ENCODE assay signal across 10 cellular contexts in genomic region chr20:17612287-17612974, GRCh38. TPM values are rescaled to one million over a fixed set of nuclear protein-coding genes. Genes with fewer than 3 reads are reported as not detected.
A peak's percentile ranks its signal among the peaks of the same experiment; 100 is the strongest.
DNase-seq lines count a peak whose midpoint lies in the region; ATAC-seq, FAIRE-seq and TF ChIP-seq lines count a peak whose summit lies in the region.
"Had no signal": no experiment of that assay in that cellular context is flagged by ENCODE, and none has a peak within 500 bp of the region (broad histone marks: within the 10 kb centered on the region; RNA-seq: fewer than 3 reads in every experiment).

No MANE protein-coding gene starts in this region.

- peaks cover 9 to 76% (median 30%) of the 10 kb centered on the region in 11 experiments; a peak in 16 of 22 replicates for H4K20me1 ChIP-seq in BLaER1 treated with 17β-estradiol and CSF1 and Interleukin-3, amounts not matched to agents 10 nM and 100 nM

- peaks cover 0 to 20% (median 10%) of the 10 kb centered on the region in 11 experiments; a peak in 10 of 22 replicates for H3K36me3 ChIP-seq in BLaER1 treated with 17β-estradiol and CSF1 and Interleukin-3, amounts not matched to agents 10 nM and 100 nM
- H3K36me3 ChIP-seq in mucosa of descending colon (ENCODE audit: low read depth) (peaks cover 3% of the 10 kb centered on the region), aorta (ENCODE audit: control insufficient read depth in 1 of 2, insufficient read depth in 2 of 2, low read length in 1 of 2) (peaks cover 0 to 2% of the 10 kb centered on the region in 2 donors)

- H3K4me2 ChIP-seq in BLaER1 treated with 17β-estradiol and CSF1 and Interleukin-3, amounts not matched to agents 10 nM and 100 nM, result peak overlapping the region; percentile 85 to 100 (median 96)

- H3K4me3 Mint-ChIP-seq in T-cell, result peak overlapping the region; percentile 32 to 71 (median 71)

- peak; percentile 26 to 69 (median 46) for ATAC-seq in T-cell (replicated peaks in 1 of 4)
- ATAC-seq in mucosa of descending colon, result peak; percentile 18
- ATAC-seq in aorta (ENCODE audit: low FRiP score), result peak; percentile 30
- ATAC-seq in GM19467 (IDR thresholded peaks at IDR 0.05; ENCODE audit: unreplicated experiment), result no peak

- H3K36me3 Mint-ChIP-seq in T-cell, result peaks cover 13% of the 10 kb centered on the region

- peaks cover 0 to 2% (median 0%) of the 10 kb centered on the region in 11 experiments; a peak in 1 of 22 replicates for H3K27me3 ChIP-seq in BLaER1 treated with 17β-estradiol and CSF1 and Interleukin-3, amounts not matched to agents 10 nM and 100 nM
- H3K27me3 ChIP-seq in aorta (ENCODE audit: control insufficient read depth in 1 of 2, insufficient read depth in 2 of 2, low read length in 1 of 2), result no peaks in the 10 kb centered on the region

- WGBS in aorta, 2 donors, result 11% methylated on average over 16 of the region's 16 CpGs

- DNase-seq in T-cell (peak in 33 of 34 experiments; percentile 20 to 73 (median 55)), cardiac fibroblast (ENCODE audit: low read depth in 2 of 2) (peak; percentile 70 to 80), mucosa of descending colon (peak; percentile 46 to 61 (median 60)), aorta (peak; percentile 72 to 83), kidney glomerular epithelial cell (lab: John Stamatoyannopoulos, UW) (no peak), urothelium cell line (ENCODE audit: low spot score) (no peak)

- no peak for FAIRE-seq in urothelium cell line (lab: Jason Lieb, UNC)
- FAIRE-seq: colon, GM18507 had no signal

- peak overlapping the region in 8 of 11 experiments; percentile 6 to 80 (median 76); a peak in 13 of 22 replicates for H3K9ac ChIP-seq in BLaER1 treated with 17β-estradiol and CSF1 and Interleukin-3, amounts not matched to agents 10 nM and 100 nM

- H3K9me3 ChIP-seq in BLaER1 treated with 17β-estradiol and CSF1 and Interleukin-3, amounts not matched to agents 10 nM and 100 nM (replicated peaks in 1 of 11), result no peaks in the 10 kb centered on the region
- H3K9me3 ChIP-seq in mucosa of descending colon, result no peaks in the 10 kb centered on the region
- H3K9me3 ChIP-seq in aorta (ENCODE audit: control insufficient read depth, low read length), result no peaks in the 10 kb centered on the region

- H3K4me1 Mint-ChIP-seq in T-cell, result peaks cover 34 to 45% (median 38%) of the 10 kb centered on the region in 3 donors

- no peaks in the 10 kb centered on the region for H3K9me3 Mint-ChIP-seq in T-cell

- H3K4me1 ChIP-seq in BLaER1 treated with 17β-estradiol and CSF1 and Interleukin-3, amounts not matched to agents 10 nM and 100 nM, result peaks cover 71 to 88% (median 86%) of the 10 kb centered on the region in 10 experiments
- H3K4me1 ChIP-seq in mucosa of descending colon (ENCODE audit: low read depth) (peaks cover 39% of the 10 kb centered on the region), aorta (ENCODE audit: control insufficient read depth in 1 of 2, insufficient read depth in 2 of 2, low read length in 2 of 2) (no peaks in the 10 kb centered on the region)

- POLR2A ChIA-PET in T-cell (lab: Charles Lee), result interaction anchor here in 1 of 2 donors (0.5 to 1.1 kb wide), 2 partner anchors 43 to 336 kb away, joined by 3 read pairs; partner anchors contain the start of gene DSTN

- H3K27ac Mint-ChIP-seq in T-cell, result peak overlapping the region; percentile 95 to 100

- intact Hi-C loops in mucosa of descending colon (cut with DNase I, micrococcal nuclease), result loop anchor here (10.0 kb wide), 2 partner anchors 78 to 108 kb away; partner anchors contain the start of gene BFSP1 (in 2 of the 2)
- intact Hi-C loops in aorta (cut with DNase I), result loop anchor here (2.0 to 5.0 kb wide), 2 partner anchors 40 to 82 kb away; partner anchors contain the start of genes BFSP1 (in 1 of the 2) and DSTN (in 1 of the 2)

- TF ChIP-seq CTCF in cardiac fibroblast (IDR thresholded peaks at IDR 0.05; ENCODE audit: low read depth, low read length) (no peak), mucosa of descending colon (IDR thresholded peaks at IDR 0.05) (no peak)

- peak overlapping the region in 8 of 11 experiments; percentile 25 to 88 (median 84); a peak in 16 of 22 replicates for H3K27ac ChIP-seq in BLaER1 treated with 17β-estradiol and CSF1 and Interleukin-3, amounts not matched to agents 10 nM and 100 nM
- H3K27ac ChIP-seq in aorta (ENCODE audit: low read depth in 1 of 2, low read length in 2 of 2), result peak overlapping the region; percentile 0 to 14

- CTCF ChIA-PET in T-cell (lab: Charles Lee), result interaction anchor here in 1 of 2 donors (0.5 to 0.7 kb wide), 3 partner anchors 42 to 355 kb away, joined by 3 to 4 read pairs (median 3); partner anchors contain the start of gene DSTN

- no peaks in the 10 kb centered on the region for H3K27me3 Mint-ChIP-seq in T-cell

- H3K4me3 ChIP-seq in BLaER1 treated with 17β-estradiol and CSF1 and Interleukin-3, amounts not matched to agents 10 nM and 100 nM, result peak overlapping the region in 2 of 10 experiments; percentile 26 to 60; a peak in 4 of 20 replicates
- H3K4me3 ChIP-seq in cardiac fibroblast (replicated peaks in 1 of 2; ENCODE audit: low read depth in 2 of 2, low read length in 2 of 2) (no peak overlapping the region), mucosa of descending colon (no peak overlapping the region), aorta (ENCODE audit: low read length in 2 of 2) (no peak overlapping the region)

RNA-seq across cellular contexts. Expression of gene DSTN, which starts 42.6 kb away (rescaled TPM):
- total RNA-seq in T-cell, result 10 to 100 TPM; 36.3 to 41.7 (median 41.3) TPM
- total RNA-seq in mucosa of descending colon, result 100 to 1,000 TPM; 261 to 946 (median 284) TPM
- 1,000 to 10,000 TPM; 1,041 to 1,932 TPM for total RNA-seq in aorta
- polyA plus RNA-seq in aorta, result 1,000 to 10,000 TPM; 2,289 to 5,298 TPM

Comparison
In these comparisons a context has a peak if more than half of its experiments do, and no peak if none do; other contexts are left out.
1. DNase-seq: peak in T-cell (33 of 34), cardiac fibroblast (2 of 2), mucosa of descending colon (3 of 3) and aorta (2 of 2); none in kidney glomerular epithelial cell (single experiment) and urothelium cell line (single experiment).
2. RNA of gene DSTN, which starts 42.6 kb away (total RNA-seq): 1,041 to 1,932 TPM in aorta and 261 to 946 TPM in mucosa of descending colon; 36.3 to 41.7 TPM in T-cell; every median in the first group is over 4 times any median in the second.